ENCODE assay signal across 1 cellular context in the genomic region with DNA sequence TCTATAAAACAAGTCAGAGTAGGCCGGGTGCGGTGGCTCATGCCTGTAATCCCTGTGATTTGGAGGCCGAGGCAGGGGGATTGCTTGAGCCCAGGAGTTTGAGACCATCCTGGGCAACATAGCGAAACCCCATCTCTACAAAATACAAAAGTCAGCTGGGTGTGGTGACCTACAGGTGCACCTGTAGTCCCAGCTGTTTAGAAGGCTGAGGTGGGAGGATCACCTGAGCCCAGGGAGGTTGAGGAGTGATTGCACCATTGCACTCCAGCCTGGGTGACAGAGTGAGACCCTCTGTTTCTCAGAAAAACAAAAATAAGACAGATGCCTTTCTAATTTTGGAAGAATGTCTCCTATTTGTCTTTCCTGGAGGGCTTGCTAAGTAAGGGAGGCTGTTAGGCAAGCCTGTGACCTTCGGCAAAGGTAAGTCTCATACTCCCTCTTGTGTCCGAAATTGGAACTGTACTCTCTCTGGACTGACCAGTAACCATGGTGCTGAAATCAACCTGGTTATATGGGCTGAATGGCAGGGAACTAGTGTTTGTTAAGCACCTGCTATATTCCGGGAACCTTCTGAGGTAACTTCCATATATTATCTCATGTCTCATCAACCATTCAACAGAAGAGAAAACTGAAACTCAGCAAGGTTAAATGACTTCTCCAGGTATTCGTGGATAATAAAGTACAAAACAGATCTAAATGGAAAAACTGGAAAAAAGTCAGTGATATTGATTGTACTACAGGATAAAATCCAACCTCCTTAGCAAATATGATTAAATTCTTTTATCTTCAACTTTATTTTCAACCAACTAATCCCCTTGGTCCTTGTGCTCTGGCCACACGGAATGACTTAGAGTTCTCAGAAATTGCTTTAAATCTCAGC.
TF ChIP-seq lines count a peak whose summit lies in the region.

No MANE protein-coding gene starts in this region.

TF ChIP-seq in HepG2, 621 proteins besides CTCF, POLR2A, EP300 and RAD21 (continued from another document):
- TF ChIP-seq NFAT5 (CRISPR knock-in tag; IDR thresholded peaks at IDR 0.05) (no peak), IRX3 (CRISPR knock-in tag; IDR thresholded peaks at IDR 0.05; ENCODE audit: borderline replicate concordance, low read depth) (no peak), SMC3 (IDR thresholded peaks at IDR 0.05; ENCODE audit: low read length) (peak; percentile 98), ZNF331 (CRISPR knock-in tag; IDR thresholded peaks at IDR 0.05) (0 out of 2 replicates have a peak, but pooled peaks have one; percentile 36), BCL6 (CRISPR knock-in tag; IDR thresholded peaks at IDR 0.05) (peak; percentile 89), MIXL1 (CRISPR knock-in tag; IDR thresholded peaks at IDR 0.05) (peak; percentile 59; the same call in 1 of the 2 replicates), ZNF333 (CRISPR knock-in tag; IDR thresholded peaks at IDR 0.05; ENCODE audit: borderline replicate concordance) (no peak), ERF (CRISPR knock-in tag; IDR thresholded peaks at IDR 0.05) (0 out of 2 replicates have a peak, but pooled peaks have one; percentile 47), RFXANK (CRISPR knock-in tag; IDR thresholded peaks at IDR 0.05) (0 out of 2 replicates have a peak, but pooled peaks have one; percentile 55), SOX6 (IDR thresholded peaks at IDR 0.05) (no peak), SOX6 (CRISPR knock-in tag; IDR thresholded peaks at IDR 0.05) (peak; percentile 25; the same call in 1 of the 2 replicates), CEBPB (IDR thresholded peaks at IDR 0.05; ENCODE audit: borderline replicate concordance, low read depth, low read length) (peak; percentile 50), GATAD2A (CRISPR knock-in tag; IDR thresholded peaks at IDR 0.05) (peak; percentile 47; the same call in 1 of the 2 replicates), SP2 (CRISPR knock-in tag; IDR thresholded peaks at IDR 0.05) (no peak), MYC (CRISPR knock-in tag; IDR thresholded peaks at IDR 0.05; ENCODE audit: borderline replicate concordance) (no peak), SMAD3 (CRISPR knock-in tag; IDR thresholded peaks at IDR 0.05) (0 out of 2 replicates have a peak, but pooled peaks have one; percentile 31), EHMT2 (IDR thresholded peaks at IDR 0.05; ENCODE audit: borderline replicate concordance, low read depth, low read length) (no peak), HOXA5 (CRISPR knock-in tag; IDR thresholded peaks at IDR 0.05) (no peak), ZNF441 (CRISPR knock-in tag; IDR thresholded peaks at IDR 0.05; ENCODE audit: borderline replicate concordance) (no peak), SRSF1 (optimal IDR thresholded peaks at IDR 0.05; ENCODE audit: low read depth, low read length) (no peak), ZNF615 (CRISPR knock-in tag; IDR thresholded peaks at IDR 0.05; ENCODE audit: borderline replicate concordance) (no peak), ZNF781 (CRISPR knock-in tag; IDR thresholded peaks at IDR 0.05; ENCODE audit: borderline replicate concordance, not compliant biosample characterization) (no peak), SMAD1 (CRISPR knock-in tag; IDR thresholded peaks at IDR 0.05; ENCODE audit: borderline replicate concordance, low read depth) (no peak), REST (IDR thresholded peaks at IDR 0.05; ENCODE audit: borderline replicate concordance in 1 of 2, low read depth in 1 of 2, low read length in 2 of 2) (peak; percentile 41 to 93), NFIB (CRISPR knock-in tag; IDR thresholded peaks at IDR 0.05; ENCODE audit: borderline replicate concordance) (no peak), CEBPG (CRISPR knock-in tag; IDR thresholded peaks at IDR 0.05) (peak; percentile 83), RBFOX2 (IDR thresholded peaks at IDR 0.05; ENCODE audit: low read depth, low read length) (no peak), CBFB (CRISPR knock-in tag; IDR thresholded peaks at IDR 0.05) (no peak), NR2F6 (IDR thresholded peaks at IDR 0.05) (no peak), NR2F6 (CRISPR knock-in tag; IDR thresholded peaks at IDR 0.05) (0 out of 2 replicates have a peak, but pooled peaks have one; percentile 53), STAG1 (CRISPR knock-in tag; IDR thresholded peaks at IDR 0.05) (peak; percentile 97), CBX1 (IDR thresholded peaks at IDR 0.05; ENCODE audit: low read depth) (no peak), KLF11 (CRISPR knock-in tag; IDR thresholded peaks at IDR 0.05) (no peak), ZNF501 (CRISPR knock-in tag; IDR thresholded peaks at IDR 0.05) (no peak), ZNF878 (CRISPR knock-in tag; IDR thresholded peaks at IDR 0.05) (no peak), HDAC1 (CRISPR knock-in tag; IDR thresholded peaks at IDR 0.05) (no peak), ZNF547 (CRISPR knock-in tag; IDR thresholded peaks at IDR 0.05) (no peak), MIER3 (CRISPR knock-in tag; IDR thresholded peaks at IDR 0.05; ENCODE audit: borderline replicate concordance) (0 out of 2 replicates have a peak, but pooled peaks have one; percentile 45), ZNF589 (CRISPR knock-in tag; conservative IDR thresholded peaks at IDR 0.05) (no peak), PAF1 (CRISPR knock-in tag; IDR thresholded peaks at IDR 0.05) (no peak)
- TF ChIP-seq, protein P1, sequence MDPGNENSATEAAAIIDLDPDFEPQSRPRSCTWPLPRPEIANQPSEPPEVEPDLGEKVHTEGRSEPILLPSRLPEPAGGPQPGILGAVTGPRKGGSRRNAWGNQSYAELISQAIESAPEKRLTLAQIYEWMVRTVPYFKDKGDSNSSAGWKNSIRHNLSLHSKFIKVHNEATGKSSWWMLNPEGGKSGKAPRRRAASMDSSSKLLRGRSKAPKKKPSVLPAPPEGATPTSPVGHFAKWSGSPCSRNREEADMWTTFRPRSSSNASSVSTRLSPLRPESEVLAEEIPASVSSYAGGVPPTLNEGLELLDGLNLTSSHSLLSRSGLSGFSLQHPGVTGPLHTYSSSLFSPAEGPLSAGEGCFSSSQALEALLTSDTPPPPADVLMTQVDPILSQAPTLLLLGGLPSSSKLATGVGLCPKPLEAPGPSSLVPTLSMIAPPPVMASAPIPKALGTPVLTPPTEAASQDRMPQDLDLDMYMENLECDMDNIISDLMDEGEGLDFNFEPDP (CRISPR knock-in tag; conservative IDR thresholded peaks at IDR 0.05), result no peak
- TF ChIP-seq, protein P2, sequence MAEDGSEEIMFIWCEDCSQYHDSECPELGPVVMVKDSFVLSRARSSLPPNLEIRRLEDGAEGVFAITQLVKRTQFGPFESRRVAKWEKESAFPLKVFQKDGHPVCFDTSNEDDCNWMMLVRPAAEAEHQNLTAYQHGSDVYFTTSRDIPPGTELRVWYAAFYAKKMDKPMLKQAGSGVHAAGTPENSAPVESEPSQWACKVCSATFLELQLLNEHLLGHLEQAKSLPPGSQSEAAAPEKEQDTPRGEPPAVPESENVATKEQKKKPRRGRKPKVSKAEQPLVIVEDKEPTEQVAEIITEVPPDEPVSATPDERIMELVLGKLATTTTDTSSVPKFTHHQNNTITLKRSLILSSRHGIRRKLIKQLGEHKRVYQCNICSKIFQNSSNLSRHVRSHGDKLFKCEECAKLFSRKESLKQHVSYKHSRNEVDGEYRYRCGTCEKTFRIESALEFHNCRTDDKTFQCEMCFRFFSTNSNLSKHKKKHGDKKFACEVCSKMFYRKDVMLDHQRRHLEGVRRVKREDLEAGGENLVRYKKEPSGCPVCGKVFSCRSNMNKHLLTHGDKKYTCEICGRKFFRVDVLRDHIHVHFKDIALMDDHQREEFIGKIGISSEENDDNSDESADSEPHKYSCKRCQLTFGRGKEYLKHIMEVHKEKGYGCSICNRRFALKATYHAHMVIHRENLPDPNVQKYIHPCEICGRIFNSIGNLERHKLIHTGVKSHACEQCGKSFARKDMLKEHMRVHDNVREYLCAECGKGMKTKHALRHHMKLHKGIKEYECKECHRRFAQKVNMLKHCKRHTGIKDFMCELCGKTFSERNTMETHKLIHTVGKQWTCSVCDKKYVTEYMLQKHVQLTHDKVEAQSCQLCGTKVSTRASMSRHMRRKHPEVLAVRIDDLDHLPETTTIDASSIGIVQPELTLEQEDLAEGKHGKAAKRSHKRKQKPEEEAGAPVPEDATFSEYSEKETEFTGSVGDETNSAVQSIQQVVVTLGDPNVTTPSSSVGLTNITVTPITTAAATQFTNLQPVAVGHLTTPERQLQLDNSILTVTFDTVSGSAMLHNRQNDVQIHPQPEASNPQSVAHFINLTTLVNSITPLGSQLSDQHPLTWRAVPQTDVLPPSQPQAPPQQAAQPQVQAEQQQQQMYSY (CRISPR knock-in tag; IDR thresholded peaks at IDR 0.05), result no peak
- TF ChIP-seq, protein P3, sequence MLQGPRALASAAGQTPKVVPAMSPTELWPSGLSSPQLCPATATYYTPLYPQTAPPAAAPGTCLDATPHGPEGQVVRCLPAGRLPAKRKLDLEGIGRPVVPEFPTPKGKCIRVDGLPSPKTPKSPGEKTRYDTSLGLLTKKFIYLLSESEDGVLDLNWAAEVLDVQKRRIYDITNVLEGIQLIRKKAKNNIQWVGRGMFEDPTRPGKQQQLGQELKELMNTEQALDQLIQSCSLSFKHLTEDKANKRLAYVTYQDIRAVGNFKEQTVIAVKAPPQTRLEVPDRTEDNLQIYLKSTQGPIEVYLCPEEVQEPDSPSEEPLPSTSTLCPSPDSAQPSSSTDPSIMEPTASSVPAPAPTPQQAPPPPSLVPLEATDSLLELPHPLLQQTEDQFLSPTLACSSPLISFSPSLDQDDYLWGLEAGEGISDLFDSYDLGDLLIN (CRISPR knock-in tag; IDR thresholded peaks at IDR 0.05; ENCODE audit: borderline replicate concordance), result no peak
